ENCODE assay signal across 8 cellular contexts in genomic region chr9:83304686-83305085, GRCh38.
DNase-seq lines count a peak whose midpoint lies in the region; ATAC-seq and TF ChIP-seq lines count a peak whose summit lies in the region.

No MANE protein-coding gene starts in this region.

- intact Hi-C loops in Right ventricle myocardium superior (cut with DNase I), result no loop called here
- intact Hi-C loops in psoas muscle (cut with DNase I), result no loop called here

- H3K27ac ChIP-seq in RWPE1 (peak overlapping the region; percentile 25; the same call in 1 of the 2 replicates), psoas muscle (no peak overlapping the region)

- 11 to 23% (median 19%) methylated on average over 8 of the region's 8 CpGs for WGBS in psoas muscle, 3 donors

- peak; percentile 94 for ATAC-seq in Right ventricle myocardium superior (ENCODE audit: poor library complexity)
- ATAC-seq in psoas muscle, result peak; percentile 55 to 83 (median 66)
- no peak for ATAC-seq in GM19324 (IDR thresholded peaks at IDR 0.05; ENCODE audit: low FRiP score, unreplicated experiment)
- ATAC-seq in GM18873 (IDR thresholded peaks at IDR 0.05; ENCODE audit: low FRiP score, unreplicated experiment), result no peak
- ATAC-seq in HG03354 (IDR thresholded peaks at IDR 0.05; ENCODE audit: poor library complexity, severe bottlenecking, unreplicated experiment), result no peak

- no peak overlapping the region for H3K4me3 ChIP-seq in psoas muscle

- no peak for TF ChIP-seq CTCF in RWPE1 (conservative IDR thresholded peaks at IDR 0.05; ENCODE audit: low read depth)
- TF ChIP-seq CTCF in psoas muscle (IDR thresholded peaks at IDR 0.05), result no peak

- POLR2A ChIA-PET in RWPE1 (lab: Yijun Ruan, JAX; ENCODE audit: low non-redundant PET), result no interaction called here

- CTCF ChIA-PET in RWPE1 (lab: Yijun Ruan, JAX), result interaction anchor here (0.6 kb wide), 1 partner anchor 846 kb away, joined by 4 read pairs; no protein-coding TSS in a partner anchor

- H3K9me3 ChIP-seq in psoas muscle, result no peaks in the 10 kb centered on the region

- peak; percentile 9 for DNase-seq in DMS153 treated with DMSO at 0.1 percent for 48 hours (lab: John Stamatoyannopoulos, UW; ENCODE audit: unreplicated experiment)
- no peak for DNase-seq in RWPE1 (ENCODE audit: low spot score)
- DNase-seq in Right ventricle myocardium superior, result peak; percentile 91
- peak; percentile 80 to 87 for DNase-seq in psoas muscle
- DNase-seq in ACHN, result no peak

- H3K36me3 ChIP-seq in psoas muscle (ENCODE audit: insufficient read depth in 1 of 2, low read depth in 1 of 2), result no peaks in the 10 kb centered on the region

- H3K4me1 ChIP-seq in psoas muscle, result peaks cover 35% of the 10 kb centered on the region

- H3K27me3 ChIP-seq in psoas muscle (ENCODE audit: insufficient read depth in 3 of 3, low read length in 2 of 3), result no peaks in the 10 kb centered on the region

- in situ Hi-C loops in ACHN (cut with HindIII; ENCODE audit: low pct_ligation_motif_present, low pct_unique_long_range_greater_than_20kb, low sequenced_read_pairs), result no loop called here

Comparison
In these comparisons a context has a peak if more than half of its experiments do, and no peak if none do; other contexts are left out.
1. DNase-seq: peak in DMS153 treated with DMSO at 0.1 percent for 48 hours (single experiment), Right ventricle myocardium superior (single experiment) and psoas muscle (2 of 2); none in RWPE1 (single experiment) and ACHN (single experiment).
2. ATAC-seq: peak in Right ventricle myocardium superior (single experiment) and psoas muscle (4 of 4); none in GM19324 (single experiment), GM18873 (single experiment) and HG03354 (single experiment).